ENCODE assay signal across 11 cellular contexts in the genomic region with DNA sequence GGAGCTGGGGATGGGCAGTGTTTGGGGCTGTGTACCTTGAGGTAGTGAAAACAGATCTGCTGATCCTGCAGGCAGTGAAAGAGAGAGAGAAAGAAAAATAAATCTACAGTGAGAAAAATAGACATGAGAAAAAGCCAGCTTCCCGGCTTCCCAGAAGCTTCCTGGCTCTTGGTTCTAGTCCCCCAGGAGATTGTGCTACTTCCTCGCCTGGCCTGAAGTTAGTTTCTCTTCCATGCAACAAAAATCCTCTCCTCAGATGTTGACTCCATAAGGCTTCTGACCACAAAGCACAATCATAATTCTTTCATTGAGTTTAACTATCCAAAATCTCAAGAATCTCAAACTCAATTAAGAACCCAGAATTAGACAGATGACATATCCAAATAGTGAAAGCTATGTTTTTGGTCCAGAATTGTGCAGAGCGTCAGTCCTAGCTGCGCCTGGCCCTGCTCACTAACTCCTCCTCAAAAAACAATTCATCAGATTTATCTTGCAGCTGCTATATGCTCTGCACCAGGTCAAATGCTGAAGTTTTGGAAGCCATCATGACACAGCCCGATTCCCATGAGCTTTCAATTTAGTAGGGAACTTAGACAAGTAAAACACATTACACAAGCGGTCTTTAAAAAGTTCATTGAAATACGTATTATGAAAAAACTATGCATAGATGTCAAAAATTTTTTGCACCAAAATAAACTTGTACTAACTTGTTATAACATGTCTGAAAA. TPM values are rescaled to one million over a fixed set of nuclear protein-coding genes. Genes with fewer than 3 reads are reported as not detected.
DNase-seq lines count a peak whose midpoint lies in the region; ATAC-seq and TF ChIP-seq lines count a peak whose summit lies in the region.
"Had no signal": no experiment of that assay in that cellular context is flagged by ENCODE, and none has a peak within 500 bp of the region (broad histone marks: within the 10 kb centered on the region; RNA-seq: fewer than 3 reads in every experiment).

No MANE protein-coding gene starts in this region.

- TF ChIP-seq POLR2A in sigmoid colon (IDR thresholded peaks at IDR 0.05): no peak

- POLR2A ChIA-PET in RWPE1 (lab: Yijun Ruan, JAX; ENCODE audit: low non-redundant PET): no interaction called here

- no peaks in the 10 kb centered on the region for H3K9me3 ChIP-seq in sigmoid colon

- TF ChIP-seq CTCF in Calu3 (IDR thresholded peaks at IDR 0.05; ENCODE audit: unreplicated experiment) (no peak), sigmoid colon (IDR thresholded peaks at IDR 0.05) (no peak), RWPE1 (conservative IDR thresholded peaks at IDR 0.05; ENCODE audit: low read depth) (no peak)

- peak overlapping the region; percentile 74 for H3K4me3 Mint-ChIP-seq in Calu3 (ENCODE audit: low read depth, unreplicated experiment)

- H3K27ac Mint-ChIP-seq in Calu3 (ENCODE audit: unreplicated experiment): no peak overlapping the region

- H3K4me1 Mint-ChIP-seq in Calu3 (ENCODE audit: low read depth, unreplicated experiment): peaks cover 8% of the 10 kb centered on the region

- DNase-seq in Calu3 (no peak), amniotic epithelial cell (ENCODE audit: low read depth) (peak; percentile 3), left ventricle myocardium superior (no peak), sigmoid colon (no peak), foreskin melanocyte (no peak), NCI-H82 (lab: John Stamatoyannopoulos, UW) (no peak), RWPE1 (ENCODE audit: low spot score) (no peak)
- DNase-seq: activated CD4-positive, alpha-beta T cell treated with anti-CD3 and anti-CD28 coated beads for 48 hours; midbrain had no signal

- WGBS in sigmoid colon, 2 donors: 83 to 92% methylated on average over 7 of the region's 7 CpGs

- peak overlapping the region; percentile 57 to 83 (median 64) for H3K27ac ChIP-seq in sigmoid colon
- no peak overlapping the region for H3K27ac ChIP-seq in RWPE1
- H3K27ac ChIP-seq: SK-N-MC had no signal

- no peaks in the 10 kb centered on the region for H3K27me3 Mint-ChIP-seq in Calu3 (ENCODE audit: unreplicated experiment)

- no TSS peak for BruUV-seq in Calu3 (replicated peaks; lab: Mats Ljungman, UMichigan)

- TF ChIP-seq EP300 in sigmoid colon (IDR thresholded peaks at IDR 0.05): no peak

- H3K4me3 ChIP-seq in sigmoid colon: no peak overlapping the region
- H3K4me3 ChIP-seq: SK-N-MC had no signal

- no peaks in the 10 kb centered on the region for H3K36me3 ChIP-seq in sigmoid colon

- H3K36me3 Mint-ChIP-seq in Calu3 (ENCODE audit: insufficient read depth, unreplicated experiment): no peaks in the 10 kb centered on the region

- peaks cover 0 to 17% (median 15%) of the 10 kb centered on the region in 4 donors for H3K4me1 ChIP-seq in sigmoid colon

- CTCF ChIA-PET in Calu3 (lab: Charles Lee) (no interaction called here), RWPE1 (lab: Yijun Ruan, JAX) (interaction anchor here (0.6 to 1.2 kb wide), 2 partner anchors 12 to 82 kb away, joined by 3 read pairs; no protein-coding TSS in a partner anchor)

- peaks cover 2% of the 10 kb centered on the region for H3K9me3 Mint-ChIP-seq in Calu3 (ENCODE audit: low read depth, unreplicated experiment)

- intact Hi-C loops in Calu3 (cut with micrococcal nuclease; ENCODE audit: unreplicated experiment) (no loop called here), left ventricle myocardium superior (cut with micrococcal nuclease) (no loop called here), sigmoid colon (cut with DNase I) (loop anchor here (5.0 kb wide), 1 partner anchor 52 kb away; no protein-coding TSS in a partner anchor)

- ATAC-seq in left ventricle myocardium superior (peak; percentile 72), HG03442 (IDR thresholded peaks at IDR 0.05; ENCODE audit: unreplicated experiment) (no peak)

- H3K27me3 ChIP-seq in sigmoid colon: no peaks in the 10 kb centered on the region

RNA-seq across cellular contexts. Expression of gene NAB1, which starts 20.1 kb away (rescaled TPM):
- total RNA-seq in Calu3 (2022): 39.7 and 52.1 TPM in 2 replicates
- total RNA-seq in left ventricle myocardium superior: 19.7 TPM
- 100 to 1,000 TPM in 1 of 4 donors, 10 to 100 TPM in 3; 53.7 to 102 (median 66.7) TPM for total RNA-seq in sigmoid colon
- polyA plus RNA-seq in sigmoid colon: 10 to 100 TPM in 2 of 3 donors, 1 to 10 TPM in 1; 8.4 to 13.9 (median 13.6) TPM
